ENCODE assay signal across 8 cellular contexts in genomic region chr16:1645914-1646525, GRCh38. TPM values are rescaled to one million over a fixed set of nuclear protein-coding genes. Genes with fewer than 3 reads are reported as not detected.
DNase-seq lines count a peak whose midpoint lies in the region; ATAC-seq, FAIRE-seq and TF ChIP-seq lines count a peak whose summit lies in the region.

No MANE protein-coding gene starts in this region.

- POLR2A ChIA-PET in K562 (lab: Yijun Ruan, JAX): interaction anchor here (0.6 to 1.0 kb wide), 4 partner anchors 33 to 250 kb away, joined by 3 to 5 read pairs (median 4); partner anchors contain the start of gene JPT2

- 14% methylated on average over 13 of the region's 13 CpGs for WGBS in K562 (ENCODE audit: insufficient coverage, low coverage, missing lambda C conversion rate)

- peak; percentile 98 for ATAC-seq in K562
- ATAC-seq in GM19324 (IDR thresholded peaks at IDR 0.05; ENCODE audit: low FRiP score, unreplicated experiment): no peak

- H3K4me3 ChIP-seq in K562: no peak overlapping the region
- no peak overlapping the region for H3K4me3 ChIP-seq in BE2C (ENCODE audit: low read depth, low read length)

- peaks cover 17% of the 10 kb centered on the region; the same call in 2 of the 3 replicates for H3K79me2 ChIP-seq in K562 (ENCODE audit: control insufficient read depth, insufficient read depth, low read length)

- no peaks in the 10 kb centered on the region for H4K20me1 ChIP-seq in K562 (replicated peaks; ENCODE audit: control insufficient read depth, insufficient read depth, low read length)

- TF ChIP-seq CTCF in K562 (IDR thresholded peaks at IDR 0.05 in 2 of 3, conservative IDR thresholded peaks at IDR 0.05 in 1 of 3; ENCODE audit: insufficient read depth in 2 of 3, low read depth in 1 of 3, low read length in 3 of 3) (no peak), BE2C (IDR thresholded peaks at IDR 0.05; ENCODE audit: low read depth, low read length) (no peak)

- H3K9ac ChIP-seq in K562 (ENCODE audit: insufficient read depth in 1 of 2, low read depth in 2 of 2, low read length in 2 of 2): peak overlapping the region; percentile 8 to 36; a peak in 2 of 4 replicates

- DNase-seq in ELR (ENCODE audit: low read depth): peak; percentile 64
- peak; percentile 38 for DNase-seq in SW480 (ENCODE audit: low spot score)
- DNase-seq in K562 (ENCODE audit: extremely low read depth in 1 of 4, low spot score in 3 of 4): peak; percentile 60 to 77 (median 71)
- peak; percentile 46 for DNase-seq in stimulated activated CD4-positive, alpha-beta T cell treated with anti-CD3 and anti-CD28 coated beads, Interleukin-1b, Interleukin-23, amount 100 ng/mL, for 48 hours
- DNase-seq in BE2C: no peak
- no peak for DNase-seq in iPS-NIHi11 (ENCODE audit: low spot score)
- DNase-seq in frontal cortex (ENCODE audit: low spot score in 2 of 2): no peak

- H3K9me1 ChIP-seq in K562 (ENCODE audit: control insufficient read depth, insufficient read depth, low read length): peaks cover 3% of the 10 kb centered on the region

- peak overlapping the region; percentile 76 for H3K27ac ChIP-seq in K562 (ENCODE audit: extremely low read depth, low read depth, low read length)

- no peak for TF ChIP-seq EP300 in K562 (IDR thresholded peaks at IDR 0.05; ENCODE audit: low read length)

- in situ Hi-C loops in K562 (cut with MboI): no loop called here

- H3K9me3 ChIP-seq in K562 (replicated peaks; ENCODE audit: control insufficient read depth, insufficient read depth, low read depth, low read length) (peaks cover 3% of the 10 kb centered on the region; the same call in 1 of the 2 replicates), BE2C (no peaks in the 10 kb centered on the region)

- no peaks in the 10 kb centered on the region for H3K27me3 ChIP-seq in K562 (ENCODE audit: control insufficient read depth in 2 of 2, insufficient read depth in 2 of 2, low read length in 2 of 2)
- no peaks in the 10 kb centered on the region for H3K27me3 ChIP-seq in BE2C

- FAIRE-seq in K562 (lab: Jason Lieb, UNC) (peak; percentile 97), frontal cortex (lab: Jason Lieb, UNC) (no peak)

- no TSS peak for BruUV-seq in K562 (replicated peaks; lab: Mats Ljungman, UMichigan)

- H3K4me2 ChIP-seq in K562 (ENCODE audit: insufficient read depth, low read length): peak overlapping the region; percentile 69

- H3K36me3 ChIP-seq in K562 (ENCODE audit: control insufficient read depth, insufficient read depth, low read length): peaks cover 76% of the 10 kb centered on the region
- H3K36me3 ChIP-seq in BE2C: peaks cover 22% of the 10 kb centered on the region

- intact Hi-C loops in K562 (cut with micrococcal nuclease): no loop called here

- TF ChIP-seq RAD21 in K562 (CRISPR knock-in tag; conservative IDR thresholded peaks at IDR 0.05 in 1 of 2, IDR thresholded peaks at IDR 0.05 in 1 of 2): no peak

- CTCF ChIA-PET in K562 (lab: Yijun Ruan, JAX; ENCODE audit: low intra/inter-chr PET ratio): no interaction called here

- H2AFZ ChIP-seq in K562 (ENCODE audit: low read depth, low read length): peak overlapping the region; percentile 69

- H3K4me1 ChIP-seq in K562 (replicated peaks in 1 of 2; ENCODE audit: control insufficient read depth in 2 of 2, insufficient read depth in 2 of 2, low read length in 2 of 2) (peaks cover 18% of the 10 kb centered on the region in 2 experiments), BE2C (no peaks in the 10 kb centered on the region)

- TF ChIP-seq POLR2A in K562 (conservative IDR thresholded peaks at IDR 0.05): no peak

RNA-seq across cellular contexts. Expression of gene JPT2, which starts 32.1 kb away (rescaled TPM):
- 93.6 and 97.5 TPM in 2 replicates for total RNA-seq in K562 (2011; cell fraction: chromatin; rRNA removed; ENCODE audit: low replicate concordance)
- 70.0 and 73.9 TPM in 2 replicates for total RNA-seq in K562 (2011; cell fraction: nucleolus; rRNA removed)
- 92.1 and 109 TPM in 2 replicates for total RNA-seq in K562 (2011; cell fraction: nucleoplasm; rRNA removed)
- total RNA-seq in K562 (2014; rRNA removed) (89.2 and 116 TPM in 2 replicates), K562 (2014; rRNA removed; fragmentation: Illumina TruSeq; extraction: Trizol) (83.5 and 92.6 TPM in 2 replicates), K562 (2015; rRNA removed; fragmentation: Illumina TruSeq; extraction: Trizol) (80.2 and 88.6 TPM in 2 replicates), K562 (2021) (121 and 133 TPM in 2 replicates), frontal cortex (28.5 TPM)
- polyA plus RNA-seq in K562 (2011; rRNA removed) (106 and 112 TPM in 2 replicates), K562 (2014; fragmentation: Illumina TruSeq; extraction: Trizol) (133 and 134 TPM in 2 replicates), K562 (2014; fragmentation: Nextera tagmentation; extraction: Ambion mirVana) (10 to 100 TPM; 25.5 TPM), K562 (2014; rRNA removed) (108 and 117 TPM in 2 replicates)
- 57.8 and 66.9 TPM in 2 replicates for polyA plus RNA-seq in K562 (2011; cell fraction: cytosol; rRNA removed)
- polyA plus RNA-seq in K562 (2011; cell fraction: nucleus; rRNA removed): 68.5 and 76.2 TPM in 2 replicates
- polyA plus RNA-seq in K562 (2012): 74.8 and 115 TPM in 2 replicates
- 67.8 and 69.9 TPM in 2 replicates for polyA minus RNA-seq in K562 (2011; rRNA and poly(A)+ RNA removed)
- 42.4 and 45.0 TPM in 2 replicates for polyA minus RNA-seq in K562 (2011; cell fraction: cytosol; rRNA and poly(A)+ RNA removed)
- 19.5 and 31.4 TPM in 2 replicates for polyA minus RNA-seq in K562 (2011; cell fraction: nucleus; rRNA and poly(A)+ RNA removed)
- polyA plus RNA-seq in BE2C (2012; ENCODE audit: insufficient read depth, insufficient read length, low read depth): 57.5 TPM

RNA-seq across cellular contexts. Expression of gene CRAMP1, which starts 33.9 kb away (rescaled TPM):
- total RNA-seq in K562 (2011; cell fraction: chromatin; rRNA removed; ENCODE audit: low replicate concordance): 34.5 and 80.0 TPM in 2 replicates
- 40.7 and 44.9 TPM in 2 replicates for total RNA-seq in K562 (2011; cell fraction: nucleolus; rRNA removed)
- 35.1 and 37.2 TPM in 2 replicates for total RNA-seq in K562 (2011; cell fraction: nucleoplasm; rRNA removed)
- total RNA-seq in K562 (2014; rRNA removed): 5.1 and 8.9 TPM in 2 replicates
- total RNA-seq in K562 (2014; rRNA removed; fragmentation: Illumina TruSeq; extraction: Trizol): 6.5 and 7.5 TPM in 2 replicates
- total RNA-seq in K562 (2015; rRNA removed; fragmentation: Illumina TruSeq; extraction: Trizol): 7.7 and 8.3 TPM in 2 replicates
- total RNA-seq in K562 (2021): 19.0 and 20.8 TPM in 2 replicates
- 7.2 and 9.7 TPM in 2 replicates for polyA plus RNA-seq in K562 (2011; rRNA removed)
- polyA plus RNA-seq in K562 (2011; cell fraction: cytosol; rRNA removed): 7.6 and 8.1 TPM in 2 replicates
- polyA plus RNA-seq in K562 (2011; cell fraction: nucleus; rRNA removed): 17.8 and 29.3 TPM in 2 replicates
- 10.1 and 13.6 TPM in 2 replicates for polyA plus RNA-seq in K562 (2012)
- 14.4 and 15.7 TPM in 2 replicates for polyA plus RNA-seq in K562 (2014; fragmentation: Illumina TruSeq; extraction: Trizol)
- under 1 TPM; 0.52 to 0.62 TPM for polyA plus RNA-seq in K562 (2014; fragmentation: Nextera tagmentation; extraction: Ambion mirVana)
- 12.1 and 14.9 TPM in 2 replicates for polyA plus RNA-seq in K562 (2014; rRNA removed)
- polyA minus RNA-seq in K562 (2011; rRNA and poly(A)+ RNA removed): 9.1 and 9.5 TPM in 2 replicates
- 6.1 and 11.0 TPM in 2 replicates for polyA minus RNA-seq in K562 (2011; cell fraction: cytosol; rRNA and poly(A)+ RNA removed)
- polyA minus RNA-seq in K562 (2011; cell fraction: nucleus; rRNA and poly(A)+ RNA removed): 9.7 and 10.2 TPM in 2 replicates
- polyA plus RNA-seq in BE2C (2012; ENCODE audit: insufficient read depth, insufficient read length, low read depth): 23.8 TPM
- total RNA-seq in frontal cortex: 8.2 TPM

RNA-seq across cellular contexts. Expression of gene IFT140, which starts 34.1 kb away (rescaled TPM):
- total RNA-seq in K562 (2011; cell fraction: chromatin; rRNA removed; ENCODE audit: low replicate concordance): 27.4 and 63.8 TPM in 2 replicates
- 20.3 and 28.9 TPM in 2 replicates for total RNA-seq in K562 (2011; cell fraction: nucleolus; rRNA removed)
- 18.8 and 21.9 TPM in 2 replicates for total RNA-seq in K562 (2011; cell fraction: nucleoplasm; rRNA removed)
- total RNA-seq in K562 (2014; rRNA removed) (3.4 and 4.8 TPM in 2 replicates), K562 (2014; rRNA removed; fragmentation: Illumina TruSeq; extraction: Trizol) (2.3 and 2.6 TPM in 2 replicates), K562 (2015; rRNA removed; fragmentation: Illumina TruSeq; extraction: Trizol) (3.4 and 4.4 TPM in 2 replicates), K562 (2021) (7.3 and 7.6 TPM in 2 replicates), frontal cortex (41.2 TPM)
- polyA plus RNA-seq in K562 (2011; rRNA removed) (3.5 and 3.9 TPM in 2 replicates), K562 (2014; fragmentation: Illumina TruSeq; extraction: Trizol) (4.0 and 4.8 TPM in 2 replicates), K562 (2014; fragmentation: Nextera tagmentation; extraction: Ambion mirVana) (under 1 TPM; 0.31 to 0.60 TPM), K562 (2014; rRNA removed) (3.2 and 3.6 TPM in 2 replicates)
- 3.6 and 4.0 TPM in 2 replicates for polyA plus RNA-seq in K562 (2011; cell fraction: cytosol; rRNA removed)
- 20.5 and 27.3 TPM in 2 replicates for polyA plus RNA-seq in K562 (2011; cell fraction: nucleus; rRNA removed)
- polyA plus RNA-seq in K562 (2012): 5.5 and 9.5 TPM in 2 replicates
- polyA minus RNA-seq in K562 (2011; rRNA and poly(A)+ RNA removed): 3.3 and 5.5 TPM in 2 replicates
- polyA minus RNA-seq in K562 (2011; cell fraction: cytosol; rRNA and poly(A)+ RNA removed): 2.7 and 3.0 TPM in 2 replicates
- 20.4 and 23.3 TPM in 2 replicates for polyA minus RNA-seq in K562 (2011; cell fraction: nucleus; rRNA and poly(A)+ RNA removed)
- polyA plus RNA-seq in BE2C (2012; ENCODE audit: insufficient read depth, insufficient read length, low read depth): 7.8 TPM

RNA-seq across cellular contexts. Expression of gene MAPK8IP3, which starts 60.0 kb away (rescaled TPM):
- 161 and 386 TPM in 2 replicates for total RNA-seq in K562 (2011; cell fraction: chromatin; rRNA removed; ENCODE audit: low replicate concordance)
- 222 and 236 TPM in 2 replicates for total RNA-seq in K562 (2011; cell fraction: nucleolus; rRNA removed)
- 131 and 140 TPM in 2 replicates for total RNA-seq in K562 (2011; cell fraction: nucleoplasm; rRNA removed)
- total RNA-seq in K562 (2014; rRNA removed) (28.9 and 37.1 TPM in 2 replicates), K562 (2014; rRNA removed; fragmentation: Illumina TruSeq; extraction: Trizol) (4.6 and 7.1 TPM in 2 replicates), K562 (2015; rRNA removed; fragmentation: Illumina TruSeq; extraction: Trizol) (18.6 and 19.6 TPM in 2 replicates), K562 (2021) (43.7 and 54.8 TPM in 2 replicates), frontal cortex (66.0 TPM)
- polyA plus RNA-seq in K562 (2011; rRNA removed) (16.7 and 24.4 TPM in 2 replicates), K562 (2014; fragmentation: Illumina TruSeq; extraction: Trizol) (16.7 and 26.0 TPM in 2 replicates), K562 (2014; fragmentation: Nextera tagmentation; extraction: Ambion mirVana) (under 1 TPM; 0.17 to 0.21 TPM), K562 (2014; rRNA removed) (58.7 and 70.8 TPM in 2 replicates)
- 10.9 and 17.7 TPM in 2 replicates for polyA plus RNA-seq in K562 (2011; cell fraction: cytosol; rRNA removed)
- polyA plus RNA-seq in K562 (2011; cell fraction: nucleus; rRNA removed): 204 and 313 TPM in 2 replicates
- 41.6 and 50.3 TPM in 2 replicates for polyA plus RNA-seq in K562 (2012)
- polyA minus RNA-seq in K562 (2011; rRNA and poly(A)+ RNA removed): 11.8 and 17.2 TPM in 2 replicates
- polyA minus RNA-seq in K562 (2011; cell fraction: cytosol; rRNA and poly(A)+ RNA removed): 7.3 and 8.9 TPM in 2 replicates
- 78.5 and 87.3 TPM in 2 replicates for polyA minus RNA-seq in K562 (2011; cell fraction: nucleus; rRNA and poly(A)+ RNA removed)
- polyA plus RNA-seq in BE2C (2012; ENCODE audit: insufficient read depth, insufficient read length, low read depth): 156 TPM

Comparison
In these comparisons a context has a peak if more than half of its experiments do, and no peak if none do; other contexts are left out.
1. DNase-seq: peak in ELR (single experiment), SW480 (single experiment), K562 (4 of 4) and stimulated activated CD4-positive, alpha-beta T cell treated with anti-CD3 and anti-CD28 coated beads, Interleukin-1b, Interleukin-23, amount 100 ng/mL, for 48 hours (single experiment); none in BE2C (single experiment), iPS-NIHi11 (single experiment) and frontal cortex (0 of 2).